18 cellular contexts compared by ENCODE assay signal in the genomic region with DNA sequence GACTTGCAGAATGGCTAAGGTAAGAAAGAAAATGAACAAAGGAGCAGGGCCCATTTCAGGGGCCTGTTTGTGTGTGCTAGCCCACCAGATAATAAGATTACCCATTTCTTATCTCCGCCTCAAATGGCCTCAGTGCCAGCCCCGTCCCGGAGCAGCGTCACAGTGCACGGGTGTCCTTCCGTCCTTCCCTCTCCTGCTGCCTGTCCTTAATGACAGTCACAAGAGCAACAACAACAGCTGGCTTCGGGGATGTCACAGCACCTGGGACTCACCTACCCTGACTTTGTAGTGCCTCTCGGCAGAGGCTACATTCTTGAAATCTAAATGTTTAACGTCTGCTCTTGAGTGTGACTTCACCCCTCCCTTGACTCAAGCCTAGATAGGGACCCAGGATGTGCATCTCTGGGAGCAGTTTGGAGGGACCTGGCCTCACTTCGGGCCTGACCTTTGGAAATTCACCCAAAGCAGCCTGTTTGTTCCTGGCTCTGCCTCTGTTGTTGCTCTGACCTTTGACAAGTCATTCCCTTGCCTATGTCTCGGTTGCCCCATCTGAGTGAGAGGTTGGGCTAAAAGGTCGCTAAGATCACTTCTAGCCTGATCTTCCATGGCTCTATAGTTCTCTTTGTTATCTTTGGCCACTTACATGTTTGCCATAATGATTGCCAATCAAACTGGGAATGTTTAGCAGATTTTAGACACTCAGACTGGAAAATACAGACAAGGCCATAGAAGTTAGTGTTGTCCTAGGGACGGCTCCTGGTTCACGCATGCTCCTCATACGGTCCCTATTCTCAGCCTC.
A peak's percentile ranks its signal among the peaks of the same experiment; 100 is the strongest.
DNase-seq lines count a peak whose midpoint lies in the region; ATAC-seq and TF ChIP-seq lines count a peak whose summit lies in the region.
"Had no signal": no experiment of that assay in that cellular context is flagged by ENCODE, and none has a peak within 500 bp of the region (broad histone marks: within the 10 kb centered on the region; RNA-seq: fewer than 3 reads in every experiment).

No MANE protein-coding gene starts in this region.

- H3K27me3 ChIP-seq in esophagus muscularis mucosa (no peaks in the 10 kb centered on the region), neural progenitor cell (no peaks in the 10 kb centered on the region), Karpas-422 (ENCODE audit: low read length) (no peaks in the 10 kb centered on the region)

- H3F3A ChIP-seq in neural progenitor cell (ENCODE audit: low read depth) = no peaks in the 10 kb centered on the region

- H3K4me1 ChIP-seq in esophagus muscularis mucosa = peaks cover 31 to 57% (median 49%) of the 10 kb centered on the region in 4 donors
- peaks cover 30% of the 10 kb centered on the region for H3K4me1 ChIP-seq in neural progenitor cell
- H3K4me1 ChIP-seq in Karpas-422 (ENCODE audit: low read length) = no peaks in the 10 kb centered on the region

- H3K36me3 ChIP-seq in esophagus muscularis mucosa = no peaks in the 10 kb centered on the region
- H3K36me3 ChIP-seq in neural progenitor cell = no peaks in the 10 kb centered on the region
- no peaks in the 10 kb centered on the region for H3K36me3 ChIP-seq in Karpas-422 (ENCODE audit: insufficient read depth, low read length)

- H3K9me3 ChIP-seq in esophagus muscularis mucosa (no peaks in the 10 kb centered on the region), neural progenitor cell (ENCODE audit: low read depth) (no peaks in the 10 kb centered on the region), Karpas-422 (ENCODE audit: low read length) (no peaks in the 10 kb centered on the region)
- H3K9me3 ChIP-seq: SK-N-SH had no signal

- TF ChIP-seq CTCF in esophagus muscularis mucosa (IDR thresholded peaks at IDR 0.05) = no peak
- no peak for TF ChIP-seq CTCF in neural progenitor cell (IDR thresholded peaks at IDR 0.05)

- intact Hi-C loops in esophagus muscularis mucosa (cut with DNase I) = no loop called here

- no peak overlapping the region for H3K4me3 Mint-ChIP-seq in stimulated activated naive CD8-positive, alpha-beta T cell treated with anti-CD3 and anti-CD28 coated beads, Interleukin-15, amount 100 ng/mL, for 72 hours
- H3K4me3 Mint-ChIP-seq in neural progenitor cell = no peak overlapping the region
- H3K4me3 Mint-ChIP-seq: HFFc6 had no signal

- 90% methylated on average over 15 of the region's 15 CpGs for WGBS in esophagus muscularis mucosa

- TF ChIP-seq EP300 in esophagus muscularis mucosa (IDR thresholded peaks at IDR 0.05) = no peak

- H3K4me3 ChIP-seq in esophagus muscularis mucosa = no peak overlapping the region
- no peak overlapping the region for H3K4me3 ChIP-seq in neural progenitor cell
- no peak overlapping the region for H3K4me3 ChIP-seq in Karpas-422 (ENCODE audit: low read length)

- peaks cover 4% of the 10 kb centered on the region for H4K20me1 ChIP-seq in neural progenitor cell (ENCODE audit: low read depth)
- H4K20me1 ChIP-seq in Karpas-422 (ENCODE audit: insufficient read depth, low read depth, low read length) = no peaks in the 10 kb centered on the region; the same call in 1 of the 2 replicates

- peaks cover 8% of the 10 kb centered on the region for H3K4me1 Mint-ChIP-seq in stimulated activated naive CD8-positive, alpha-beta T cell treated with anti-CD3 and anti-CD28 coated beads, Interleukin-15, amount 100 ng/mL, for 72 hours
- peaks cover 74% of the 10 kb centered on the region for H3K4me1 Mint-ChIP-seq in neural progenitor cell

- no peak overlapping the region for H3K9ac ChIP-seq in neural progenitor cell
- no peak overlapping the region for H3K9ac ChIP-seq in Karpas-422 (ENCODE audit: low read length)
- H3K9ac ChIP-seq: SK-N-SH had no signal

- H2AFZ ChIP-seq in neural progenitor cell (replicated peaks) (no peak overlapping the region), Karpas-422 (ENCODE audit: low read length) (no peak overlapping the region)

- no peak for TF ChIP-seq POLR2A in esophagus muscularis mucosa (IDR thresholded peaks at IDR 0.05; ENCODE audit: low read depth)

- ATAC-seq in stimulated activated naive CD8-positive, alpha-beta T cell treated with anti-CD3 and anti-CD28 coated beads, Interleukin-15, Interleukin-2, amounts not matched to agents 100 U/mL and 50 U/mL, for 24 hours = peak; percentile 17
- ATAC-seq in stimulated activated naive CD8-positive, alpha-beta T cell treated with anti-CD3 and anti-CD28 coated beads, Interleukin-15, amount 100 ng/mL, for 72 hours = no peak
- no peak for ATAC-seq in GM21390 (IDR thresholded peaks at IDR 0.05; ENCODE audit: unreplicated experiment)

- H3K9me3 Mint-ChIP-seq in stimulated activated naive CD8-positive, alpha-beta T cell treated with anti-CD3 and anti-CD28 coated beads, Interleukin-15, amount 100 ng/mL, for 72 hours = no peaks in the 10 kb centered on the region
- no peaks in the 10 kb centered on the region for H3K9me3 Mint-ChIP-seq in neural progenitor cell
- H3K9me3 Mint-ChIP-seq: HFFc6 had no signal

- no peak overlapping the region for H3K4me2 ChIP-seq in neural progenitor cell
- no peak overlapping the region for H3K4me2 ChIP-seq in Karpas-422 (ENCODE audit: low read depth, low read length, poor library complexity, severe bottlenecking)
- H3K4me2 ChIP-seq: SK-N-SH had no signal

- H3K36me3 Mint-ChIP-seq in neural progenitor cell = peaks cover 1% of the 10 kb centered on the region

- peaks cover 12% of the 10 kb centered on the region for H3K27me3 Mint-ChIP-seq in stimulated activated naive CD8-positive, alpha-beta T cell treated with anti-CD3 and anti-CD28 coated beads, Interleukin-15, amount 100 ng/mL, for 72 hours
- peaks cover 4% of the 10 kb centered on the region for H3K27me3 Mint-ChIP-seq in neural progenitor cell (ENCODE audit: insufficient read depth, low read depth)

- H3K27ac Mint-ChIP-seq in stimulated activated naive CD8-positive, alpha-beta T cell treated with anti-CD3 and anti-CD28 coated beads, Interleukin-15, amount 100 ng/mL, for 72 hours = no peak overlapping the region
- peak overlapping the region; percentile 63 for H3K27ac Mint-ChIP-seq in neural progenitor cell
- H3K27ac Mint-ChIP-seq: HFFc6 had no signal

- H3K27ac ChIP-seq in esophagus muscularis mucosa (replicated peaks in 1 of 4) (peak overlapping the region in 3 of 4 donors; percentile 50 to 60 (median 58)), neural progenitor cell (no peak overlapping the region), Karpas-422 (ENCODE audit: low read length) (no peak overlapping the region)
- H3K27ac ChIP-seq: C4-2B had no signal

- H3K79me2 ChIP-seq in neural progenitor cell (ENCODE audit: low read depth) = no peaks in the 10 kb centered on the region
- H3K79me2 ChIP-seq in Karpas-422 (ENCODE audit: low read length) = no peaks in the 10 kb centered on the region

- DNase-seq in stimulated activated naive CD8-positive, alpha-beta T cell treated with anti-CD3 and anti-CD28 coated beads, Interleukin-15, Interleukin-2, amounts not matched to agents 100 U/mL and 50 U/mL, for 24 hours = no peak
- DNase-seq in stimulated activated naive CD8-positive, alpha-beta T cell treated with anti-CD3 and anti-CD28 coated beads, Interleukin-15, amount 100 ng/mL, for 72 hours = no peak
- no peak for DNase-seq in esophagus muscularis mucosa (ENCODE audit: extremely low spot score)
- no peak for DNase-seq in neural progenitor cell (ENCODE audit: low spot score)
- DNase-seq in effector CD8-positive, alpha-beta T cell (lab: John Stamatoyannopoulos, UW) = no peak
- DNase-seq in Karpas-422 = no peak
- DNase-seq: DMS79, H7, HFFc6, KG1, NCI-H1092, NCI-H2081 treated with DMSO at 0.1 percent for 48 hours, NCI-H446 treated with DMSO at 0.1 percent for 48 hours, NCI-H748 treated with DMSO at 0.1 percent for 48 hours, SHP77, SK-N-SH had no signal

- no peaks in the 10 kb centered on the region for H3K9me2 ChIP-seq in Karpas-422 (replicated peaks; ENCODE audit: insufficient read depth, low read length)
- H3K9me2 ChIP-seq: SK-N-SH had no signal

Comparison
In these comparisons a context has a peak if more than half of its experiments do, and no peak if none do; other contexts are left out.
1. H3K27ac ChIP-seq: peak in esophagus muscularis mucosa (3 of 4); none in neural progenitor cell (single experiment) and Karpas-422 (single experiment).